In genomic region chr19:36331353-36332228, GRCh38 we compare ENCODE assay signal across 8 cellular contexts. TPM values are rescaled to one million over a fixed set of nuclear protein-coding genes. Genes with fewer than 3 reads are reported as not detected.
DNase-seq lines count a peak whose midpoint lies in the region; ATAC-seq lines count a peak whose summit lies in the region.

No MANE protein-coding gene starts in this region.

- peak; percentile 28 to 70 (median 62) for DNase-seq in CD4-positive, CD25-positive, alpha-beta regulatory T cell
- DNase-seq in NCI-H2081 (lab: John Stamatoyannopoulos, UW) (peak; percentile 80 to 92), left colon (peak; percentile 48 to 63)
- peak; percentile 82 for DNase-seq in activated CD4-positive, alpha-beta T cell treated with anti-CD3 and anti-CD28 coated beads for 36 hours
- DNase-seq in stimulated activated CD4-positive, alpha-beta T cell treated with anti-CD3 and anti-CD28 coated beads, Interleukin-1b, Interleukin-23, amount 100 ng/mL, for 1 hour (ENCODE audit: low read depth in 2 of 2), result peak; percentile 0 to 14

- peak overlapping the region; percentile 70 to 89 (median 78) for H3K4me3 Mint-ChIP-seq in CD4-positive, CD25-positive, alpha-beta regulatory T cell
- H3K4me3 Mint-ChIP-seq in activated CD4-positive, alpha-beta T cell treated with anti-CD3 and anti-CD28 coated beads for 36 hours, result peak overlapping the region; percentile 67
- peak overlapping the region; percentile 77 for H3K4me3 Mint-ChIP-seq in dendritic cell treated with granulocyte-macrophage colony-stimulating factor and Interleukin-4, amounts not matched to agents 40 ng/mL and 50 ng/mL, for 4 days

- H3K27me3 Mint-ChIP-seq in CD4-positive, CD25-positive, alpha-beta regulatory T cell, result no peaks in the 10 kb centered on the region
- H3K27me3 Mint-ChIP-seq in activated CD4-positive, alpha-beta T cell treated with anti-CD3 and anti-CD28 coated beads for 36 hours, result no peaks in the 10 kb centered on the region
- H3K27me3 Mint-ChIP-seq in dendritic cell treated with granulocyte-macrophage colony-stimulating factor and Interleukin-4, amounts not matched to agents 40 ng/mL and 50 ng/mL, for 4 days, result peaks cover 4% of the 10 kb centered on the region

- peaks cover 24 to 83% of the 10 kb centered on the region in 2 experiments for H3K9me3 ChIP-seq in CD4-positive, CD25-positive, alpha-beta regulatory T cell (ENCODE audit: control insufficient read depth in 2 of 2, low read length in 2 of 2)

- H3K36me3 ChIP-seq in CD4-positive, CD25-positive, alpha-beta regulatory T cell (ENCODE audit: control insufficient read depth, insufficient read depth, low read length), result peaks cover 4% of the 10 kb centered on the region

- H3K4me3 ChIP-seq in CD4-positive, CD25-positive, alpha-beta regulatory T cell (ENCODE audit: low read depth, low read length), result peak overlapping the region; percentile 43

- H3K27ac Mint-ChIP-seq in CD4-positive, CD25-positive, alpha-beta regulatory T cell, result peak overlapping the region in 1 of 3 donors; percentile 76
- peak overlapping the region; percentile 47 for H3K27ac Mint-ChIP-seq in activated CD4-positive, alpha-beta T cell treated with anti-CD3 and anti-CD28 coated beads for 36 hours
- no peak overlapping the region for H3K27ac Mint-ChIP-seq in dendritic cell treated with granulocyte-macrophage colony-stimulating factor and Interleukin-4, amounts not matched to agents 40 ng/mL and 50 ng/mL, for 4 days

- H3K9me3 Mint-ChIP-seq in CD4-positive, CD25-positive, alpha-beta regulatory T cell, result peaks cover 0 to 56% (median 39%) of the 10 kb centered on the region in 7 donors
- peaks cover 48% of the 10 kb centered on the region for H3K9me3 Mint-ChIP-seq in activated CD4-positive, alpha-beta T cell treated with anti-CD3 and anti-CD28 coated beads for 36 hours (ENCODE audit: low read depth)
- H3K9me3 Mint-ChIP-seq in dendritic cell treated with granulocyte-macrophage colony-stimulating factor and Interleukin-4, amounts not matched to agents 40 ng/mL and 50 ng/mL, for 4 days, result peaks cover 77% of the 10 kb centered on the region

- CTCF ChIA-PET in activated CD4-positive, alpha-beta T cell treated with anti-CD3 and anti-CD28 coated beads for 36 hours (lab: Charles Lee), result no interaction called here

- POLR2A ChIA-PET in activated CD4-positive, alpha-beta T cell treated with anti-CD3 and anti-CD28 coated beads for 36 hours (lab: Charles Lee), result no interaction called here

- intact Hi-C loops in activated CD4-positive, alpha-beta T cell treated with anti-CD3 and anti-CD28 coated beads for 36 hours (cut with DNase I, micrococcal nuclease), result loop anchor here in 1 of 2 experiments (1.0 kb wide), 2 partner anchors 48 to 117 kb away; partner anchors contain the start of genes ZFP14 and ZNF565
- intact Hi-C loops in dendritic cell treated with granulocyte-macrophage colony-stimulating factor and Interleukin-4, amounts not matched to agents 40 ng/mL and 50 ng/mL, for 4 days (cut with micrococcal nuclease), result no loop called here
- intact Hi-C loops in left colon (cut with DNase I, micrococcal nuclease), result no loop called here

- H3K4me1 Mint-ChIP-seq in CD4-positive, CD25-positive, alpha-beta regulatory T cell, result peaks cover 0 to 24% (median 4%) of the 10 kb centered on the region in 4 donors
- H3K4me1 Mint-ChIP-seq in activated CD4-positive, alpha-beta T cell treated with anti-CD3 and anti-CD28 coated beads for 36 hours, result peaks cover 13% of the 10 kb centered on the region
- H3K4me1 Mint-ChIP-seq in dendritic cell treated with granulocyte-macrophage colony-stimulating factor and Interleukin-4, amounts not matched to agents 40 ng/mL and 50 ng/mL, for 4 days (ENCODE audit: low read depth), result peaks cover 15% of the 10 kb centered on the region

- no peaks in the 10 kb centered on the region for H3K27me3 ChIP-seq in CD4-positive, CD25-positive, alpha-beta regulatory T cell (ENCODE audit: control insufficient read depth, insufficient read depth, low read length)

- H3K36me3 Mint-ChIP-seq in CD4-positive, CD25-positive, alpha-beta regulatory T cell, result peaks cover 37% of the 10 kb centered on the region
- peaks cover 62% of the 10 kb centered on the region for H3K36me3 Mint-ChIP-seq in activated CD4-positive, alpha-beta T cell treated with anti-CD3 and anti-CD28 coated beads for 36 hours (ENCODE audit: low read depth)
- H3K36me3 Mint-ChIP-seq in dendritic cell treated with granulocyte-macrophage colony-stimulating factor and Interleukin-4, amounts not matched to agents 40 ng/mL and 50 ng/mL, for 4 days (ENCODE audit: low read depth), result peaks cover 54% of the 10 kb centered on the region

- H3K27ac ChIP-seq in CD4-positive, CD25-positive, alpha-beta regulatory T cell (ENCODE audit: insufficient read depth, low read length, poor library complexity, severe bottlenecking), result no peak overlapping the region

- no peaks in the 10 kb centered on the region for H3K4me1 ChIP-seq in CD4-positive, CD25-positive, alpha-beta regulatory T cell (ENCODE audit: control insufficient read depth, insufficient read depth, low read length, poor library complexity, severe bottlenecking)

- ATAC-seq in CD4-positive, CD25-positive, alpha-beta regulatory T cell (ENCODE audit: low read depth in 2 of 2), result peak; percentile 95 to 97
- ATAC-seq in GM21526 (IDR thresholded peaks at IDR 0.05; ENCODE audit: low FRiP score, unreplicated experiment) (peak; percentile 56), left colon (peak; percentile 58), GM18870 (IDR thresholded peaks at IDR 0.05; ENCODE audit: unreplicated experiment) (no peak)
- ATAC-seq in activated CD4-positive, alpha-beta T cell treated with anti-CD3 and anti-CD28 coated beads for 36 hours, result peak; percentile 97

RNA-seq across cellular contexts. Expression of gene ZFP14, which starts 47.4 kb away (rescaled TPM):
- 4.8 TPM for total RNA-seq in CD4-positive, CD25-positive, alpha-beta regulatory T cell
- 1 to 10 TPM; 3.0 to 4.8 (median 3.8) TPM for polyA plus RNA-seq in CD4-positive, CD25-positive, alpha-beta regulatory T cell
- 1 to 10 TPM; 1.4 to 1.8 TPM for total RNA-seq in activated CD4-positive, alpha-beta T cell treated with anti-CD3 and anti-CD28 coated beads for 36 hours
- 1 to 10 TPM; 3.7 to 4.0 TPM for total RNA-seq in left colon

Comparison
In these comparisons a context has a peak if more than half of its experiments do, and no peak if none do; other contexts are left out.
1. DNase-seq: peak in every context shown above with its lines; median percentile 86 in NCI-H2081; 82 in activated CD4-positive, alpha-beta T cell treated with anti-CD3 and anti-CD28 coated beads for 36 hours; 62 in CD4-positive, CD25-positive, alpha-beta regulatory T cell; 56 in left colon; 7 in stimulated activated CD4-positive, alpha-beta T cell treated with anti-CD3 and anti-CD28 coated beads, Interleukin-1b, Interleukin-23, amount 100 ng/mL, for 1 hour.